In the genomic region with DNA sequence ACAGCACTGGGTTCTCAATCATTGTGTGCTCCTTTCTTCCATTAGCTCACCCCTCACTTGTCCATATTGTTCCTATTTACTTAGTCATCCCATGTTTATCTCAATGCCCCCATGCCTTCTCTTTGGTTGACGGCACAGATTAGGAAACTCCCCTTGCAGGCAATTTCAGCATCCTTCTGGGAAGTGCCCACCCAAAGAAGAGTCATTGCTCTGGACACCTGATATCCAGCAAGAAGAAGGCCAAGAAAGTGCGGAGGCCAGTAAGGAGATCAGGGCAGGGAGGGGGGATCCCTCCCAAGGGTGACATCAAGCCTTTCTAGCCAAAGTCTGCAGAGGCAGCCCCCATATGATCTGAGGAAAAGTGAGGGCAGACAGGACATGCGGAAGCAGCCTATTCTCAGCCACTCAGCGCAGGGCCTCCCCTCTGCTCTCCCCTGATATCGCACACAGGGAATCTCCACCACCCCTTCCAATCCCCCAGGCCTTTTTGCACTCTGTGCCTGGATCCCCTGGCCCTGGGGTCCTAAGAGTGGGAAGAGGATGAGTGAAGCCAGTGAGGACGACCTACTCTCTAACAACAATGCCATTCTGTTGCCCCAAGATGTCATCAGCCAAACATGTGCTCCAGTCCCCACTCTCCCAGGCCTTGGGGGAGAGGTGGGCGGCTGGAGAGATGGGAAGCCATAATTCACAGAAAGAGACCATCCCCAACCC, we compare ENCODE assay signal across 15 cellular contexts. TPM values are rescaled to one million over a fixed set of nuclear protein-coding genes. Genes with fewer than 3 reads are reported as not detected.
DNase-seq lines count a peak whose midpoint lies in the region; ATAC-seq and TF ChIP-seq lines count a peak whose summit lies in the region.
"Had no signal": no experiment of that assay in that cellular context is flagged by ENCODE, and none has a peak within 500 bp of the region (broad histone marks: within the 10 kb centered on the region; RNA-seq: fewer than 3 reads in every experiment).

No MANE protein-coding gene starts in this region.

- H3K27ac ChIP-seq in coronary artery: no peak overlapping the region
- H3K27ac ChIP-seq in gastrocnemius medialis: no peak overlapping the region
- H3K27ac ChIP-seq: KMS-11 had no signal

- intact Hi-C loops in gastrocnemius medialis (cut with DNase I; ENCODE audit: low total_unique reads): no loop called here

- no peak for TF ChIP-seq CTCF in coronary artery (IDR thresholded peaks at IDR 0.05)
- TF ChIP-seq CTCF in nephron progenitor cell (IDR thresholded peaks at IDR 0.05): no peak
- TF ChIP-seq CTCF in gastrocnemius medialis (IDR thresholded peaks at IDR 0.05 in 4 of 5, conservative IDR thresholded peaks at IDR 0.05 in 1 of 5): no peak

- peaks cover 0 to 2% (median 0%) of the 10 kb centered on the region in 3 donors for H3K27me3 ChIP-seq in gastrocnemius medialis

- H3K4me1 Mint-ChIP-seq in nephron progenitor cell: peaks cover 64% of the 10 kb centered on the region

- H3K4me3 Mint-ChIP-seq in nephron progenitor cell: peak overlapping the region; percentile 75

- no peaks in the 10 kb centered on the region for H3K4me1 ChIP-seq in gastrocnemius medialis

- no peak for TF ChIP-seq POLR2A in gastrocnemius medialis (IDR thresholded peaks at IDR 0.05)

- H3K27ac Mint-ChIP-seq in nephron progenitor cell: peak overlapping the region; percentile 97

- no peaks in the 10 kb centered on the region for H3K9me3 Mint-ChIP-seq in nephron progenitor cell

- no peaks in the 10 kb centered on the region for H3K36me3 ChIP-seq in gastrocnemius medialis

- H3K4me3 ChIP-seq in coronary artery (no peak overlapping the region), gastrocnemius medialis (no peak overlapping the region)

- peaks cover 28% of the 10 kb centered on the region for H3K27me3 Mint-ChIP-seq in nephron progenitor cell (ENCODE audit: low read depth, poor library complexity)

- H3K9me3 ChIP-seq in gastrocnemius medialis: no peaks in the 10 kb centered on the region

- in situ Hi-C loops in gastrocnemius medialis (cut with MboI; ENCODE audit: low sequenced_read_pairs in 4 of 4): no loop called here

- no peak for ATAC-seq in gastrocnemius medialis

- peak; percentile 27 for DNase-seq in activated effector memory CD4-positive, alpha-beta T cell treated with anti-CD3 and anti-CD28 coated beads, Interleukin-2, amount 50 U/mL, for 16 hours
- DNase-seq in activated effector memory CD4-positive, alpha-beta T cell treated with Interleukin-2 at 50 U/mL for 16 hours: no peak
- DNase-seq in coronary artery (ENCODE audit: low spot score) (peak; percentile 50), nephron progenitor cell (no peak), ureter (ENCODE audit: low spot score) (peak; percentile 24), NCI-H446 (lab: John Stamatoyannopoulos, UW) (no peak), iPS-NIHi7 (ENCODE audit: extremely low spot score) (no peak), gastrocnemius medialis (no peak)
- DNase-seq: C1 segment of cervical spinal cord, DMS153, EL, MM.1S, NCI-H1930, NCI-H510A treated with DMSO at 0.1 percent for 48 hours had no signal

- H3K36me3 Mint-ChIP-seq in nephron progenitor cell (ENCODE audit: low read depth): no peaks in the 10 kb centered on the region

RNA-seq across cellular contexts. Expression of a gene that starts 1.8 kb away (rescaled TPM):
- total RNA-seq in ureter (27.7 TPM), gastrocnemius medialis (not detected)

RNA-seq across cellular contexts. Expression of a gene that starts 28.9 kb away (rescaled TPM):
- 55.9 TPM for total RNA-seq in ureter
- 1 to 10 TPM; 2.0 to 8.9 (median 2.8) TPM for total RNA-seq in gastrocnemius medialis

RNA-seq across cellular contexts. Expression of a gene that starts 49.8 kb away (rescaled TPM):
- total RNA-seq in ureter: not detected
- total RNA-seq in gastrocnemius medialis: not detected

RNA-seq across cellular contexts. Expression of a gene that starts 55.6 kb away (rescaled TPM):
- not detected for total RNA-seq in ureter
- total RNA-seq in gastrocnemius medialis: not detected

Comparison
In these comparisons a context has a peak if more than half of its experiments do, and no peak if none do; other contexts are left out.
1. DNase-seq: peak in activated effector memory CD4-positive, alpha-beta T cell treated with anti-CD3 and anti-CD28 coated beads, Interleukin-2, amount 50 U/mL, for 16 hours (single experiment), coronary artery (single experiment) and ureter (single experiment); none in activated effector memory CD4-positive, alpha-beta T cell treated with Interleukin-2 at 50 U/mL for 16 hours (single experiment), nephron progenitor cell (single experiment), NCI-H446 (0 of 2), iPS-NIHi7 (single experiment) and gastrocnemius medialis (0 of 2).
2. RNA of a gene that starts 1.8 kb away (total RNA-seq): 27.7 TPM in ureter (single experiment); not detected in gastrocnemius medialis; every median in the first group is over 10 times any median in the second.